ENCODE assay signal across 9 cellular contexts in the genomic region with DNA sequence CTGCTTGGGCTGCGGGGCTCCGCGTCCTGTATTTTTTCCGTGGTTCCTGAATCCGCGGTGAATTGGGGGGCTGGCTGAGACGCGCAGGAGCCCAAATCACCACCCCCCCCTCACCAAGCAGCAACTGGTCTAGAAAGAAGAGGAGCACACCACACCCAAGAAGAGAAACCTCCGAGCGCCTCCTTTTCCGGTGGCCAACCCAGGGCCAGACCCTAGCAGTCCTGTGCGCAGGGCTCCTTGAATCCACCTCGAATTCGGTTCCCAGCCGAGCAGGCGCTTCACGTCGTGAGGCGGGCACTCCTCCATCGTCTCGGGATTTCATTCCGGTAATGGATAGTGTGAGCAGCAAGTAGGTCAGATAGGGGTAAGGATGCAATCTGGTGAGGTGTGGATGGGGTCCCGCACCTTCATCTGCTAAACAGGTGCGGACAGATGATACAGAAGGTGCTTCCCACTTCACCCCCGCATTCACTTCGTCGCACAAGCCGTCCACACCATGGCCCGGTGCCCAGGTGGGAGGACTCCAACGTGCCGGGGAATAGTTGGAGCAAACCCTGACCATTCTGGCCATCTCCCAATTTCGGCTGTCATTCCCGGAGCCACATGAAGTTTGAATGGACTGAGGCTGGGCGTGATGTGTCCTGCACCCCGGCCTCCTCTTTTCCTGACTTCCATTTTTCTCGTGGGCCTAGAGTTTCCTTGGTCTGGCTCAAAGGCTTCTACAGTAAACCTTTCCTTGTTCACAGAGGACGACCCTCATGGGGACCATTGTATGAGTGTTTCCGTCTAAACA. TPM values are rescaled to one million over a fixed set of nuclear protein-coding genes. Genes with fewer than 3 reads are reported as not detected.
A peak's percentile ranks its signal among the peaks of the same experiment; 100 is the strongest.
DNase-seq lines count a peak whose midpoint lies in the region; ATAC-seq and TF ChIP-seq lines count a peak whose summit lies in the region.
"Had no signal": no experiment of that assay in that cellular context is flagged by ENCODE, and none has a peak within 500 bp of the region (broad histone marks: within the 10 kb centered on the region; RNA-seq: fewer than 3 reads in every experiment).

No MANE protein-coding gene starts in this region.

- no peak for TF ChIP-seq CTCF in colonic mucosa (IDR thresholded peaks at IDR 0.05)

- DNase-seq in Right ventricle myocardium superior (no peak), Right ventricle myocardium inferior (ENCODE audit: missing footprints) (no peak), colonic mucosa (peak; percentile 17), ureter (ENCODE audit: low spot score) (peak; percentile 37), SW480 (ENCODE audit: low spot score) (no peak), NCI-H1694 treated with DMSO at 0.1 percent for 48 hours (lab: John Stamatoyannopoulos, UW) (no peak)
- DNase-seq: NCI-H2171 treated with DMSO at 0.1 percent for 48 hours had no signal

- H3K27ac ChIP-seq in colonic mucosa, result no peak overlapping the region
- peak overlapping the region; percentile 81 for H3K27ac ChIP-seq in muscle layer of colon (ENCODE audit: low read depth, low read length)

- H3K9me3 ChIP-seq in colonic mucosa (no peaks in the 10 kb centered on the region), muscle layer of colon (ENCODE audit: low read length) (no peaks in the 10 kb centered on the region)

- peak overlapping the region; percentile 41 for H3K4me3 ChIP-seq in colonic mucosa
- peak overlapping the region; percentile 59 to 81 for H3K4me3 ChIP-seq in muscle layer of colon (ENCODE audit: low read depth in 1 of 2, low read length in 2 of 2)

- H3K27me3 ChIP-seq in colonic mucosa (no peaks in the 10 kb centered on the region), muscle layer of colon (ENCODE audit: control insufficient read depth in 1 of 2, insufficient read depth in 2 of 2, low read length in 2 of 2) (no peaks in the 10 kb centered on the region)

- H3K9ac ChIP-seq in colonic mucosa (ENCODE audit: low read depth in 2 of 2, low read length in 2 of 2) (no peak overlapping the region), muscle layer of colon (ENCODE audit: low read length) (no peak overlapping the region)

- peak; percentile 14 for ATAC-seq in Right ventricle myocardium superior (ENCODE audit: poor library complexity)
- ATAC-seq in Right ventricle myocardium inferior, result no peak
- no peak for ATAC-seq in HG03139 (IDR thresholded peaks at IDR 0.05; ENCODE audit: unreplicated experiment)

- no peaks in the 10 kb centered on the region for H3K4me1 ChIP-seq in colonic mucosa
- peaks cover 17% of the 10 kb centered on the region for H3K4me1 ChIP-seq in muscle layer of colon (ENCODE audit: insufficient read depth, low read length)

- H3K36me3 ChIP-seq in colonic mucosa, result no peaks in the 10 kb centered on the region
- H3K36me3 ChIP-seq in muscle layer of colon (ENCODE audit: insufficient read depth, low read length), result no peaks in the 10 kb centered on the region

- intact Hi-C loops in Right ventricle myocardium superior (cut with DNase I), result no loop called here
- intact Hi-C loops in Right ventricle myocardium inferior (cut with DNase I), result no loop called here
- intact Hi-C loops in colonic mucosa (cut with DNase I), result no loop called here

RNA-seq across cellular contexts. Expression of gene ZNF273, which starts 19.8 kb away (rescaled TPM):
- total RNA-seq in Right ventricle myocardium superior (1.5 TPM), Right ventricle myocardium inferior (1.5 TPM), colonic mucosa (1 to 10 TPM; 5.0 to 7.1 TPM), ureter (11.6 TPM)

Comparison
In these comparisons a context has a peak if more than half of its experiments do, and no peak if none do; other contexts are left out.
1. DNase-seq: peak in colonic mucosa (single experiment) and ureter (single experiment); none in Right ventricle myocardium superior (single experiment), Right ventricle myocardium inferior (single experiment), SW480 (single experiment) and NCI-H1694 treated with DMSO at 0.1 percent for 48 hours (single experiment).